Comparison of ENCODE assay signal across 12 cellular contexts in the genomic region with DNA sequence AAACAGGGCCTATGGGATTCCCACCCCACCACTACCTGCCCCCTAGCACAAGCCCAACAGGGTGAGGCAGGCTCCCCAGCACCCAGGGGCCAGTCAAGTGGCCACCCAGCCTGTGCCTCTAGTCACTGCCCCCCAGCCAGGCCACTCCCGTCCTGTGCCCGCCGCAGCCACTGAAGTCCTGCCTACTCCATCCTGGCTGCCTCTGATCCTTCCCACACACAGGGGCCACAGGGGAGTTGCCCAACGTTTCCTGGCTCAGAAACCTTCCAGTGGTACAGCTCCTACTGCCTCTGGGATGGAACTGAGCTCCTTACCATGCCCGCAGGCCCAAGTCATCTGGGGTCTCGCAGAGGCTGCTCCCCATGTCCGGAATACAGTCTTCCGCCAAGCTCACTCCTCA.
A peak's percentile ranks its signal among the peaks of the same experiment; 100 is the strongest.
DNase-seq lines count a peak whose midpoint lies in the region; ATAC-seq and TF ChIP-seq lines count a peak whose summit lies in the region.
"Had no signal": no experiment of that assay in that cellular context is flagged by ENCODE, and none has a peak within 500 bp of the region (broad histone marks: within the 10 kb centered on the region; RNA-seq: fewer than 3 reads in every experiment).

No MANE protein-coding gene starts in this region.

- no peak for TF ChIP-seq CTCF in osteoblast (IDR thresholded peaks at IDR 0.05; ENCODE audit: extremely low read depth, low read depth, low read length)
- TF ChIP-seq CTCF in vagina (IDR thresholded peaks at IDR 0.05), result no peak

- H3K27ac Mint-ChIP-seq in T-helper 17 cell, result peak overlapping the region; percentile 67
- H3K27ac Mint-ChIP-seq: activated CD4-positive, alpha-beta T cell treated with anti-CD3 and anti-CD28 coated beads, Interleukin-2, amount 10 ng/mL, durations not matched to agents 7 days and 5 days; activated naive CD4-positive, alpha-beta T cell treated with anti-CD3 and anti-CD28 coated beads, Interleukin-2, amount 50 U/mL, for 24 hours had no signal

- H3K4me3 ChIP-seq in osteoblast (ENCODE audit: insufficient read depth, low read length) (no peak overlapping the region), vagina (no peak overlapping the region)

- H2AFZ ChIP-seq in osteoblast (ENCODE audit: low read length), result no peak overlapping the region

- H3K27me3 Mint-ChIP-seq in T-helper 17 cell, result no peaks in the 10 kb centered on the region
- H3K27me3 Mint-ChIP-seq: activated CD4-positive, alpha-beta T cell treated with anti-CD3 and anti-CD28 coated beads, Interleukin-2, amount 10 ng/mL, durations not matched to agents 7 days and 5 days; activated naive CD4-positive, alpha-beta T cell treated with anti-CD3 and anti-CD28 coated beads, Interleukin-2, amount 50 U/mL, for 24 hours had no signal

- H3K36me3 ChIP-seq in osteoblast (ENCODE audit: insufficient read depth, low read length) (peaks cover 13% of the 10 kb centered on the region), vagina (no peaks in the 10 kb centered on the region)

- H3K4me2 ChIP-seq in osteoblast (ENCODE audit: insufficient read depth, low read length), result peak overlapping the region; percentile 55

- H3K27me3 ChIP-seq in osteoblast (ENCODE audit: insufficient read depth, low read length) (no peaks in the 10 kb centered on the region), vagina (no peaks in the 10 kb centered on the region)

- peaks cover 93% of the 10 kb centered on the region for H3K79me2 ChIP-seq in osteoblast (ENCODE audit: insufficient read depth, low read length)

- H3K36me3 Mint-ChIP-seq in T-helper 17 cell (ENCODE audit: low read depth), result no peaks in the 10 kb centered on the region
- H3K36me3 Mint-ChIP-seq: activated naive CD4-positive, alpha-beta T cell treated with anti-CD3 and anti-CD28 coated beads, Interleukin-2, amount 50 U/mL, for 24 hours had no signal

- peak overlapping the region; percentile 92 for H3K27ac ChIP-seq in osteoblast (ENCODE audit: low read depth, low read length)
- peak overlapping the region; percentile 95 for H3K27ac ChIP-seq in vagina

- DNase-seq in T-helper 17 cell, result no peak
- peak; percentile 96 for DNase-seq in fibroblast of gingiva (ENCODE audit: low read depth)
- peak; percentile 98 for DNase-seq in osteoblast (ENCODE audit: insufficient read length, low spot score, missing footprints)
- DNase-seq in vagina (ENCODE audit: extremely low spot score in 2 of 2), result no peak
- DNase-seq in activated gamma-delta T cell treated with Interleukin-2 at 50 U/mL for 16 hours, result no peak
- DNase-seq in activated CD4-positive, alpha-beta T cell treated with anti-CD3 and anti-CD28 coated beads for 1 hour, result no peak
- DNase-seq in NCI-H1694 (lab: John Stamatoyannopoulos, UW), result no peak
- DNase-seq: activated CD4-positive, alpha-beta T cell treated with anti-CD3 and anti-CD28 coated beads, Interleukin-2, amount 10 ng/mL, durations not matched to agents 7 days and 5 days; HCEC 1CT; left colon; NCI-H2227 treated with DMSO at 0.1 percent for 48 hours had no signal

- intact Hi-C loops in vagina (cut with DNase I), result no loop called here

- H3K4me3 Mint-ChIP-seq in T-helper 17 cell, result no peak overlapping the region
- H3K4me3 Mint-ChIP-seq: activated CD4-positive, alpha-beta T cell treated with anti-CD3 and anti-CD28 coated beads, Interleukin-2, amount 10 ng/mL, durations not matched to agents 7 days and 5 days; activated naive CD4-positive, alpha-beta T cell treated with anti-CD3 and anti-CD28 coated beads, Interleukin-2, amount 50 U/mL, for 24 hours had no signal

- TF ChIP-seq POLR2A in vagina (IDR thresholded peaks at IDR 0.05), result no peak

- peaks cover 60% of the 10 kb centered on the region for H4K20me1 ChIP-seq in osteoblast (ENCODE audit: insufficient read depth, low read length)

- peaks cover 17% of the 10 kb centered on the region for H3K4me1 Mint-ChIP-seq in T-helper 17 cell
- H3K4me1 Mint-ChIP-seq: activated naive CD4-positive, alpha-beta T cell treated with anti-CD3 and anti-CD28 coated beads, Interleukin-2, amount 50 U/mL, for 24 hours had no signal

- no peak for ATAC-seq in T-helper 17 cell
- ATAC-seq: left colon had no signal

- peaks cover 93% of the 10 kb centered on the region for H3K4me1 ChIP-seq in osteoblast (ENCODE audit: insufficient read depth, low read length)
- H3K4me1 ChIP-seq in vagina, result peaks cover 98% of the 10 kb centered on the region

- H3K9me3 ChIP-seq in T-helper 17 cell (ENCODE audit: control insufficient read depth, low read length, poor library complexity, severe bottlenecking) (no peaks in the 10 kb centered on the region), osteoblast (ENCODE audit: low read depth, low read length) (no peaks in the 10 kb centered on the region), vagina (no peaks in the 10 kb centered on the region)

Comparison
In these comparisons a context has a peak if more than half of its experiments do, and no peak if none do; other contexts are left out.
1. DNase-seq: peak in fibroblast of gingiva (single experiment) and osteoblast (single experiment); none in T-helper 17 cell (0 of 3), vagina (0 of 2), activated gamma-delta T cell treated with Interleukin-2 at 50 U/mL for 16 hours (single experiment), activated CD4-positive, alpha-beta T cell treated with anti-CD3 and anti-CD28 coated beads for 1 hour (single experiment) and NCI-H1694 (single experiment).